In genomic region chr5:65674749-65675148, GRCh38 we compare ENCODE assay signal across 19 cellular contexts. TPM values are rescaled to one million over a fixed set of nuclear protein-coding genes. Genes with fewer than 3 reads are reported as not detected.
DNase-seq lines count a peak whose midpoint lies in the region; ATAC-seq and TF ChIP-seq lines count a peak whose summit lies in the region.
"Had no signal": no experiment of that assay in that cellular context is flagged by ENCODE, and none has a peak within 500 bp of the region (broad histone marks: within the 10 kb centered on the region; RNA-seq: fewer than 3 reads in every experiment).

No MANE protein-coding gene starts in this region.

- intact Hi-C loops in naive thymus-derived CD4-positive, alpha-beta T cell (cut with micrococcal nuclease) = no loop called here
- intact Hi-C loops in heart left ventricle (cut with DNase I) = no loop called here

- peaks cover 20 to 60% (median 22%) of the 10 kb centered on the region in 3 experiments for H3K36me3 ChIP-seq in naive thymus-derived CD4-positive, alpha-beta T cell (ENCODE audit: control insufficient read depth in 2 of 3, insufficient read depth in 3 of 3, low read length in 3 of 3)
- peaks cover 0 to 64% (median 24%) of the 10 kb centered on the region in 9 donors for H3K36me3 ChIP-seq in heart left ventricle

- no peak overlapping the region for H3K4me3 Mint-ChIP-seq in naive thymus-derived CD4-positive, alpha-beta T cell
- H3K4me3 Mint-ChIP-seq: immature natural killer cell, type B pancreatic cell had no signal

- H3K9me3 ChIP-seq in naive thymus-derived CD4-positive, alpha-beta T cell (ENCODE audit: control insufficient read depth in 2 of 3, low read length in 3 of 3) = no peaks in the 10 kb centered on the region
- no peaks in the 10 kb centered on the region for H3K9me3 ChIP-seq in heart left ventricle
- H3K9me3 ChIP-seq: esophagus muscularis mucosa, stomach had no signal

- peaks cover 7 to 49% (median 39%) of the 10 kb centered on the region in 7 donors for H3K4me1 Mint-ChIP-seq in naive thymus-derived CD4-positive, alpha-beta T cell
- H3K4me1 Mint-ChIP-seq: immature natural killer cell had no signal

- H3K4me3 ChIP-seq in cardiac fibroblast (replicated peaks in 1 of 2; ENCODE audit: low read depth in 2 of 2, low read length in 2 of 2) (no peak overlapping the region), heart left ventricle (no peak overlapping the region)
- no peak overlapping the region for H3K4me3 ChIP-seq in naive thymus-derived CD4-positive, alpha-beta T cell (ENCODE audit: low read length)
- H3K4me3 ChIP-seq: esophagus muscularis mucosa, stomach had no signal

- H3K36me3 Mint-ChIP-seq in naive thymus-derived CD4-positive, alpha-beta T cell = peaks cover 13 to 77% (median 41%) of the 10 kb centered on the region in 5 donors

- H3K27me3 Mint-ChIP-seq in naive thymus-derived CD4-positive, alpha-beta T cell = no peaks in the 10 kb centered on the region
- H3K27me3 Mint-ChIP-seq: type B pancreatic cell had no signal

- DNase-seq in ELR (ENCODE audit: low read depth) (peak; percentile 8), OCI-M1 (lab: John Stamatoyannopoulos, UW) (peak; percentile 37), cardiac fibroblast (ENCODE audit: low read depth in 2 of 2) (peak; percentile 16 to 45), glomerular visceral epithelial cell (ENCODE audit: extremely low spot score) (no peak), left lobe of liver (ENCODE audit: low spot score) (no peak), heart left ventricle (no peak)
- no peak for DNase-seq in naive thymus-derived CD4-positive, alpha-beta T cell
- DNase-seq: activated CD4-positive, CD25-positive, alpha-beta regulatory T cell; activated CD8-positive, alpha-beta memory T cell treated with anti-CD3 and anti-CD28 coated beads for 24 hours; aorta; effector CD8-positive, alpha-beta T cell; immature natural killer cell; NCI-H2107; NCI-H510A; RPMI8226; stimulated activated CD4-positive, alpha-beta T cell treated with anti-CD3 and anti-CD28 coated beads, Interleukin-4, amount 100 ng/mL, for 1 hour; stomach had no signal

- CTCF ChIA-PET in naive thymus-derived CD4-positive, alpha-beta T cell (lab: Charles Lee) = no interaction called here

- no peaks in the 10 kb centered on the region for H3K9me3 Mint-ChIP-seq in naive thymus-derived CD4-positive, alpha-beta T cell
- H3K9me3 Mint-ChIP-seq: immature natural killer cell, type B pancreatic cell had no signal

- no peak for TF ChIP-seq CTCF in cardiac fibroblast (IDR thresholded peaks at IDR 0.05; ENCODE audit: low read depth, low read length)
- TF ChIP-seq CTCF in heart left ventricle (IDR thresholded peaks at IDR 0.05) = no peak

- POLR2A ChIA-PET in naive thymus-derived CD4-positive, alpha-beta T cell (lab: Charles Lee) = interaction anchor here (0.8 kb wide), 1 partner anchor 13 kb away, joined by 3 read pairs; no protein-coding TSS in a partner anchor

- H3K27me3 ChIP-seq in naive thymus-derived CD4-positive, alpha-beta T cell (ENCODE audit: control insufficient read depth in 2 of 2, insufficient read depth in 2 of 2, low read length in 2 of 2) = no peaks in the 10 kb centered on the region
- H3K27me3 ChIP-seq in heart left ventricle = no peaks in the 10 kb centered on the region
- H3K27me3 ChIP-seq: esophagus muscularis mucosa, stomach had no signal

- no peak overlapping the region for H3K27ac ChIP-seq in naive thymus-derived CD4-positive, alpha-beta T cell (ENCODE audit: low read depth, low read length)
- H3K27ac ChIP-seq in heart left ventricle = no peak overlapping the region
- H3K27ac ChIP-seq: esophagus muscularis mucosa, stomach had no signal

- TF ChIP-seq POLR2A in heart left ventricle (IDR thresholded peaks at IDR 0.05) = no peak

- no peak for ATAC-seq in naive thymus-derived CD4-positive, alpha-beta T cell
- no peak for ATAC-seq in left lobe of liver
- ATAC-seq in heart left ventricle = no peak

- H3K27ac Mint-ChIP-seq in naive thymus-derived CD4-positive, alpha-beta T cell = peak overlapping the region in 8 of 9 donors; percentile 20 to 86 (median 62)
- H3K27ac Mint-ChIP-seq: immature natural killer cell, type B pancreatic cell had no signal

- H3K4me1 ChIP-seq in naive thymus-derived CD4-positive, alpha-beta T cell (ENCODE audit: control insufficient read depth in 2 of 2, insufficient read depth in 2 of 2, low read length in 2 of 2) = no peaks in the 10 kb centered on the region
- H3K4me1 ChIP-seq in heart left ventricle = no peaks in the 10 kb centered on the region
- H3K4me1 ChIP-seq: esophagus muscularis mucosa, stomach had no signal

RNA-seq across cellular contexts. Expression of gene SGTB, which starts 47.2 kb away (rescaled TPM):
- 10 to 100 TPM; 12.8 to 59.5 (median 50.8) TPM for total RNA-seq in naive thymus-derived CD4-positive, alpha-beta T cell
- polyA plus RNA-seq in naive thymus-derived CD4-positive, alpha-beta T cell = 10 to 100 TPM; 18.4 to 18.8 TPM
- total RNA-seq in left lobe of liver (3.0 TPM), heart left ventricle (10 to 100 TPM in 2 of 9 donors, 1 to 10 TPM in 7; 2.9 to 14.4 (median 7.1) TPM)
- polyA plus RNA-seq in heart left ventricle = 1 to 10 TPM; 1.8 to 2.4 TPM

RNA-seq across cellular contexts. Expression of gene NLN, which starts 47.3 kb away (rescaled TPM):
- total RNA-seq in naive thymus-derived CD4-positive, alpha-beta T cell = 10 to 100 TPM in 1 of 5 experiments, 1 to 10 TPM in 4; 3.5 to 11.9 (median 4.1) TPM
- polyA plus RNA-seq in naive thymus-derived CD4-positive, alpha-beta T cell = 1 to 10 TPM; 2.5 to 3.4 TPM
- 47.1 TPM for total RNA-seq in left lobe of liver
- 10 to 100 TPM in 6 of 9 donors, 1 to 10 TPM in 3; 5.3 to 28.2 (median 14.7) TPM for total RNA-seq in heart left ventricle
- polyA plus RNA-seq in heart left ventricle = 1 to 10 TPM; 1.6 to 5.3 TPM

RNA-seq across cellular contexts. Expression of gene SHLD3, which starts 49.9 kb away (rescaled TPM):
- 10 to 100 TPM in 1 of 5 experiments, 1 to 10 TPM in 4; 4.8 to 11.3 (median 5.8) TPM for total RNA-seq in naive thymus-derived CD4-positive, alpha-beta T cell
- polyA plus RNA-seq in naive thymus-derived CD4-positive, alpha-beta T cell = 1 to 10 TPM; 2.9 to 4.3 TPM
- total RNA-seq in left lobe of liver = 0.55 TPM
- total RNA-seq in heart left ventricle = 1 to 10 TPM; 1.3 to 2.4 (median 1.9) TPM
- polyA plus RNA-seq in heart left ventricle = 1 to 10 TPM; 2.7 to 2.8 TPM

RNA-seq across cellular contexts. Expression of gene TRAPPC13, which starts 49.9 kb away (rescaled TPM):
- 10 to 100 TPM; 18.2 to 23.1 (median 20.8) TPM for total RNA-seq in naive thymus-derived CD4-positive, alpha-beta T cell
- 10 to 100 TPM; 19.7 to 19.8 TPM for polyA plus RNA-seq in naive thymus-derived CD4-positive, alpha-beta T cell
- total RNA-seq in left lobe of liver (7.5 TPM), heart left ventricle (10 to 100 TPM in 8 of 9 donors, 1 to 10 TPM in 1; 9.5 to 24.8 (median 18.7) TPM)
- polyA plus RNA-seq in heart left ventricle = 10 to 100 TPM; 10.9 to 14.1 TPM

RNA-seq across cellular contexts. Expression of gene TRIM23, which starts 50.6 kb away (rescaled TPM):
- 10 to 100 TPM; 10.3 to 27.9 (median 21.6) TPM for total RNA-seq in naive thymus-derived CD4-positive, alpha-beta T cell
- polyA plus RNA-seq in naive thymus-derived CD4-positive, alpha-beta T cell = 10 to 100 TPM; 13.5 to 16.5 TPM
- 8.5 TPM for total RNA-seq in left lobe of liver
- total RNA-seq in heart left ventricle = 10 to 100 TPM; 11.6 to 22.9 (median 17.8) TPM
- 1 to 10 TPM; 4.5 to 9.3 TPM for polyA plus RNA-seq in heart left ventricle

Comparison
In these comparisons a context has a peak if more than half of its experiments do, and no peak if none do; other contexts are left out.
1. DNase-seq: peak in ELR (single experiment), OCI-M1 (single experiment) and cardiac fibroblast (2 of 2); none in naive thymus-derived CD4-positive, alpha-beta T cell (0 of 9), glomerular visceral epithelial cell (single experiment), left lobe of liver (single experiment) and heart left ventricle (0 of 5).